20 cellular contexts compared by ENCODE assay signal in the genomic region with DNA sequence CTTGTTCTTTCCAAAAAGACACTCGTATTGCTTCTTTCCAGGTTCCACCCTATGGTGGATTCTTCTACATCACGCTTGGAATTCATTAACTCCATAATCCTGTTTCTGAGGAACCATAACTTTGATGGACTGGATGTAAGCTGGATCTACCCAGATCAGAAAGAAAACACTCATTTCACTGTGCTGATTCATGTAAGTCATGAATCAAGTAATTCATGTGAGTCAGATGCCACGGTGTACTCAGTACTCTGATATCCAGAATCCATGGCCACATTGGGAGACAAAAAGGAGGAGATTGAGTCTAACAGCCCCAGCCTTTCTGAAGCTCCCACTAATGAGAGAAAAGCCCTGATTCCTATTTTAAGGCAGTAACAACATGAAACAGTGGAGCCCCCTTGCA. TPM values are rescaled to one million over a fixed set of nuclear protein-coding genes. Genes with fewer than 3 reads are reported as not detected.
DNase-seq lines count a peak whose midpoint lies in the region; ATAC-seq and TF ChIP-seq lines count a peak whose summit lies in the region.
"Had no signal": no experiment of that assay in that cellular context is flagged by ENCODE, and none has a peak within 500 bp of the region (broad histone marks: within the 10 kb centered on the region; RNA-seq: fewer than 3 reads in every experiment).

No MANE protein-coding gene starts in this region.

- peaks cover 8% of the 10 kb centered on the region for H3K36me3 Mint-ChIP-seq in activated naive CD8-positive, alpha-beta T cell treated with anti-CD3 and anti-CD28 coated beads for 36 hours

- no peaks in the 10 kb centered on the region for H3K9me3 Mint-ChIP-seq in stimulated activated naive CD8-positive, alpha-beta T cell treated with anti-CD3 and anti-CD28 coated beads, Interleukin-15, amount 100 ng/mL, for 72 hours
- H3K9me3 Mint-ChIP-seq in activated naive CD8-positive, alpha-beta T cell treated with anti-CD3 and anti-CD28 coated beads for 36 hours, result no peaks in the 10 kb centered on the region

- H3K27ac ChIP-seq in lower lobe of right lung, result no peak overlapping the region
- H3K27ac ChIP-seq: body of pancreas, skin epidermis had no signal

- no peaks in the 10 kb centered on the region for H3K4me1 ChIP-seq in lower lobe of right lung
- H3K4me1 ChIP-seq: body of pancreas had no signal

- H3K4me1 Mint-ChIP-seq in stimulated activated naive CD8-positive, alpha-beta T cell treated with anti-CD3 and anti-CD28 coated beads, Interleukin-15, amount 100 ng/mL, for 72 hours, result peaks cover 31% of the 10 kb centered on the region
- H3K4me1 Mint-ChIP-seq in activated naive CD8-positive, alpha-beta T cell treated with anti-CD3 and anti-CD28 coated beads for 36 hours, result peaks cover 26% of the 10 kb centered on the region

- no peaks in the 10 kb centered on the region for H3K27me3 ChIP-seq in lower lobe of right lung (ENCODE audit: low read depth)
- H3K27me3 ChIP-seq: body of pancreas had no signal

- DNase-seq in stimulated activated naive CD8-positive, alpha-beta T cell treated with anti-CD3 and anti-CD28 coated beads, Interleukin-15, Interleukin-2, amounts not matched to agents 100 U/mL and 50 U/mL, for 24 hours, result no peak
- DNase-seq in stimulated activated naive CD8-positive, alpha-beta T cell treated with anti-CD3 and anti-CD28 coated beads, Interleukin-15, amount 100 ng/mL, for 72 hours, result no peak
- DNase-seq in fibroblast of mammary gland (ENCODE audit: low read depth), result peak; percentile 78
- no peak for DNase-seq in activated naive CD8-positive, alpha-beta T cell treated with anti-CD3 and anti-CD28 coated beads for 36 hours
- DNase-seq in lower lobe of right lung, result no peak
- no peak for DNase-seq in NCI-H128 (lab: John Stamatoyannopoulos, UW; ENCODE audit: unreplicated experiment)
- DNase-seq: activated CD4-positive, alpha-beta T cell treated with anti-CD3 and anti-CD28 coated beads for 4 hours; body of pancreas; DMS153; effector CD4-positive, alpha-beta T cell; NCI-H187 treated with DMSO at 0.1 percent for 48 hours; NCI-H82; SHP77 had no signal

- no peaks in the 10 kb centered on the region for H3K9me3 ChIP-seq in lower lobe of right lung
- H3K9me3 ChIP-seq: body of pancreas had no signal

- intact Hi-C loops in lower lobe of right lung (cut with DNase I), result no loop called here

- H3K27ac Mint-ChIP-seq in stimulated activated naive CD8-positive, alpha-beta T cell treated with anti-CD3 and anti-CD28 coated beads, Interleukin-15, amount 100 ng/mL, for 72 hours, result no peak overlapping the region
- H3K27ac Mint-ChIP-seq in activated naive CD8-positive, alpha-beta T cell treated with anti-CD3 and anti-CD28 coated beads for 36 hours, result no peak overlapping the region
- H3K27ac Mint-ChIP-seq: B cell had no signal

- TF ChIP-seq CTCF in fibroblast of mammary gland (conservative IDR thresholded peaks at IDR 0.05; ENCODE audit: control insufficient read depth, insufficient read depth, low read depth, low read length), result no peak
- no peak for TF ChIP-seq CTCF in lower lobe of right lung (IDR thresholded peaks at IDR 0.05)

- ATAC-seq in stimulated activated naive CD8-positive, alpha-beta T cell treated with anti-CD3 and anti-CD28 coated beads, Interleukin-15, Interleukin-2, amounts not matched to agents 100 U/mL and 50 U/mL, for 24 hours, result peak; percentile 59
- no peak for ATAC-seq in stimulated activated naive CD8-positive, alpha-beta T cell treated with anti-CD3 and anti-CD28 coated beads, Interleukin-15, amount 100 ng/mL, for 72 hours
- ATAC-seq in SK-N-SH treated with all-trans-retinoic acid at 6 μM for 48 hours (peak; percentile 47; the same call in 2 of the 3 replicates), lower lobe of right lung (no peak), GM19467 (IDR thresholded peaks at IDR 0.05; ENCODE audit: unreplicated experiment) (no peak)
- ATAC-seq: body of pancreas had no signal

- H3K4me3 ChIP-seq in fibroblast of mammary gland (ENCODE audit: control insufficient read depth, low read depth, low read length) (no peak overlapping the region), lower lobe of right lung (no peak overlapping the region)
- H3K4me3 ChIP-seq: body of pancreas, skin epidermis had no signal

- H3K36me3 ChIP-seq in lower lobe of right lung, result no peaks in the 10 kb centered on the region

- no peaks in the 10 kb centered on the region for H3K27me3 Mint-ChIP-seq in stimulated activated naive CD8-positive, alpha-beta T cell treated with anti-CD3 and anti-CD28 coated beads, Interleukin-15, amount 100 ng/mL, for 72 hours
- H3K27me3 Mint-ChIP-seq in activated naive CD8-positive, alpha-beta T cell treated with anti-CD3 and anti-CD28 coated beads for 36 hours, result no peaks in the 10 kb centered on the region
- H3K27me3 Mint-ChIP-seq: B cell had no signal

- no peak overlapping the region for H3K4me3 Mint-ChIP-seq in stimulated activated naive CD8-positive, alpha-beta T cell treated with anti-CD3 and anti-CD28 coated beads, Interleukin-15, amount 100 ng/mL, for 72 hours
- no peak overlapping the region for H3K4me3 Mint-ChIP-seq in activated naive CD8-positive, alpha-beta T cell treated with anti-CD3 and anti-CD28 coated beads for 36 hours
- H3K4me3 Mint-ChIP-seq: B cell had no signal

TF ChIP-seq in SK-N-SH treated with all-trans-retinoic acid at 6 μM for 48 hours, 23 proteins besides CTCF, POLR2A, EP300 and RAD21:
- TF ChIP-seq, protein P1, sequence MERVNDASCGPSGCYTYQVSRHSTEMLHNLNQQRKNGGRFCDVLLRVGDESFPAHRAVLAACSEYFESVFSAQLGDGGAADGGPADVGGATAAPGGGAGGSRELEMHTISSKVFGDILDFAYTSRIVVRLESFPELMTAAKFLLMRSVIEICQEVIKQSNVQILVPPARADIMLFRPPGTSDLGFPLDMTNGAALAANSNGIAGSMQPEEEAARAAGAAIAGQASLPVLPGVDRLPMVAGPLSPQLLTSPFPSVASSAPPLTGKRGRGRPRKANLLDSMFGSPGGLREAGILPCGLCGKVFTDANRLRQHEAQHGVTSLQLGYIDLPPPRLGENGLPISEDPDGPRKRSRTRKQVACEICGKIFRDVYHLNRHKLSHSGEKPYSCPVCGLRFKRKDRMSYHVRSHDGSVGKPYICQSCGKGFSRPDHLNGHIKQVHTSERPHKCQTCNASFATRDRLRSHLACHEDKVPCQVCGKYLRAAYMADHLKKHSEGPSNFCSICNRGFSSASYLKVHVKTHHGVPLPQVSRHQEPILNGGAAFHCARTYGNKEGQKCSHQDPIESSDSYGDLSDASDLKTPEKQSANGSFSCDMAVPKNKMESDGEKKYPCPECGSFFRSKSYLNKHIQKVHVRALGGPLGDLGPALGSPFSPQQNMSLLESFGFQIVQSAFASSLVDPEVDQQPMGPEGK (CRISPR knock-in tag; IDR thresholded peaks at IDR 0.05; ENCODE audit: borderline replicate concordance), result no peak
- no peak for TF ChIP-seq RARB (CRISPR knock-in tag; IDR thresholded peaks at IDR 0.05)
- no peak for TF ChIP-seq GLIS3 (CRISPR knock-in tag; IDR thresholded peaks at IDR 0.05)

RNA-seq across cellular contexts. Expression of a gene that starts 7.4 kb away (rescaled TPM):
- total RNA-seq in activated naive CD8-positive, alpha-beta T cell treated with anti-CD3 and anti-CD28 coated beads for 36 hours, result 1 to 10 TPM; 5.1 to 9.2 TPM
- 31.2 TPM for total RNA-seq in lower lobe of right lung
- total RNA-seq: body of pancreas, glomerular endothelial cell, osteocyte had no signal

RNA-seq across cellular contexts. Expression of a gene that starts 34.4 kb away (rescaled TPM):
- 100 to 1,000 TPM; 201 to 203 TPM for total RNA-seq in activated naive CD8-positive, alpha-beta T cell treated with anti-CD3 and anti-CD28 coated beads for 36 hours
- total RNA-seq in lower lobe of right lung, result 113 TPM
- total RNA-seq: osteocyte had no signal

RNA-seq across cellular contexts. Expression of a gene that starts 55.8 kb away (rescaled TPM):
- total RNA-seq in activated naive CD8-positive, alpha-beta T cell treated with anti-CD3 and anti-CD28 coated beads for 36 hours, result not detected
- total RNA-seq in lower lobe of right lung, result 10.9 TPM
- total RNA-seq: B cell; body of pancreas; glomerular endothelial cell; osteocyte; T-helper 2 cell treated with Interferon-gamma antibody and Interleukin-4, amounts not matched to agents 100 ng/mL and 5 ng/mL, for 36 hours had no signal

Comparison
In these comparisons a context has a peak if more than half of its experiments do, and no peak if none do; other contexts are left out.
1. ATAC-seq: peak in stimulated activated naive CD8-positive, alpha-beta T cell treated with anti-CD3 and anti-CD28 coated beads, Interleukin-15, Interleukin-2, amounts not matched to agents 100 U/mL and 50 U/mL, for 24 hours (single experiment) and SK-N-SH treated with all-trans-retinoic acid at 6 μM for 48 hours (single experiment); none in stimulated activated naive CD8-positive, alpha-beta T cell treated with anti-CD3 and anti-CD28 coated beads, Interleukin-15, amount 100 ng/mL, for 72 hours (single experiment), lower lobe of right lung (0 of 2) and GM19467 (single experiment).
2. RNA of a gene that starts 55.8 kb away (total RNA-seq): 10.9 TPM in lower lobe of right lung (single experiment); not detected in activated naive CD8-positive, alpha-beta T cell treated with anti-CD3 and anti-CD28 coated beads for 36 hours; every median in the first group is over 10 times any median in the second.